Comparison of ENCODE assay signal across 19 cellular contexts in the genomic region with DNA sequence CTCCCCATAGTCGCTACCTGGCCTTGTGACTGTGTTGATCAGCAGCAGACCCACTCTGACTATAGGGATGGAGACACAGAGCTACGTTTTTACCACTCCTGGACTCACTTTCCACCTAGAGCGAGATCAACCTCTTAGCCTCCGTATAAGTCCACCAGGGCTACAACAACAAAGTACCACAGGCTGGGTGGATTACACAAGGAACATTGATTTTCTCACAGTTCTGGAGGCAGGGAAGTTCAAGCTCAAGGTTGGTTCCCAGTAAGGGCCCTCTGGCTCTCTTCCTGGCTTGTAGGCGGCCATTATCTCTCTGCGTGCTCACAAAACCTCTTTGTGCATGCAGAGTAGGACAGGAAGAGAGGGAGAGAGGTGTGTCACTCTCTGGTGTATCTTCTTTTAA.
A peak's percentile ranks its signal among the peaks of the same experiment; 100 is the strongest.
DNase-seq lines count a peak whose midpoint lies in the region; ATAC-seq and TF ChIP-seq lines count a peak whose summit lies in the region.
"Had no signal": no experiment of that assay in that cellular context is flagged by ENCODE, and none has a peak within 500 bp of the region (broad histone marks: within the 10 kb centered on the region; RNA-seq: fewer than 3 reads in every experiment).

No MANE protein-coding gene starts in this region.

- H3K27ac Mint-ChIP-seq in MCF 10A (ENCODE audit: low read depth, unreplicated experiment) = peak overlapping the region; percentile 55
- H3K27ac Mint-ChIP-seq: B cell; CD4-positive, CD25-positive, alpha-beta regulatory T cell; CD8-positive, alpha-beta T cell had no signal

- dilution Hi-C loops in mammary epithelial cell (cut with HindIII; ENCODE audit: low sequenced_read_pairs) = loop anchor here (5.0 kb wide), 1 partner anchor 33 kb away; no protein-coding TSS in a partner anchor

- no peaks in the 10 kb centered on the region for H3K79me2 ChIP-seq in mammary epithelial cell (ENCODE audit: insufficient read depth, low read length)

- intact Hi-C loops in MCF 10A (cut with micrococcal nuclease) (no loop called here), mammary epithelial cell (cut with micrococcal nuclease) (no loop called here), ascending aorta (cut with DNase I) (no loop called here), tibial artery (cut with DNase I; ENCODE audit: low total_unique reads) (no loop called here)

- no peak overlapping the region for H3K4me3 Mint-ChIP-seq in MCF 10A (ENCODE audit: unreplicated experiment)
- H3K4me3 Mint-ChIP-seq: B cell; CD4-positive, CD25-positive, alpha-beta regulatory T cell; CD8-positive, alpha-beta T cell had no signal

- H4K20me1 ChIP-seq in mammary epithelial cell (ENCODE audit: insufficient read depth, low read length) = no peaks in the 10 kb centered on the region
- H4K20me1 ChIP-seq: BLaER1 had no signal

- H3K36me3 ChIP-seq in mammary epithelial cell (ENCODE audit: insufficient read depth, low read length) (no peaks in the 10 kb centered on the region), ascending aorta (no peaks in the 10 kb centered on the region), tibial artery (no peaks in the 10 kb centered on the region)
- H3K36me3 ChIP-seq: BLaER1 had no signal

- H3K27ac ChIP-seq in mammary epithelial cell (ENCODE audit: insufficient read depth, low read depth, low read length) (no peak overlapping the region), ascending aorta (peak overlapping the region; percentile 13 to 54), coronary artery (peak overlapping the region; percentile 68 to 72), tibial artery (peak overlapping the region; percentile 66 to 77)
- H3K27ac ChIP-seq: 22Rv1, BLaER1, C4-2B had no signal

- 92% methylated on average over 6 of the region's 6 CpGs for WGBS in mammary epithelial cell (ENCODE audit: low coverage, missing lambda C conversion rate)

- H3K4me2 ChIP-seq in mammary epithelial cell (ENCODE audit: insufficient read depth, low read depth, low read length) = no peak overlapping the region
- H3K4me2 ChIP-seq: BLaER1 had no signal

- H2AFZ ChIP-seq in mammary epithelial cell (ENCODE audit: low read depth, low read length) = no peak overlapping the region

- no peak overlapping the region for H3K9ac ChIP-seq in mammary epithelial cell (ENCODE audit: insufficient read depth, low read length)
- H3K9ac ChIP-seq: BLaER1 had no signal

- CTCF ChIA-PET in MCF 10A (lab: Yijun Ruan, JAX) = interaction anchor here (0.6 to 0.7 kb wide), 4 partner anchors 14 to 551 kb away, joined by 3 to 5 read pairs (median 3); no protein-coding TSS in a partner anchor
- CTCF ChIA-PET in mammary epithelial cell (lab: Charles Lee; ENCODE audit: low non-redundant PET) = no interaction called here

- BruUV-seq in MCF 10A (replicated peaks; lab: Mats Ljungman, UMichigan) (no TSS peak), mammary epithelial cell (replicated peaks; lab: Mats Ljungman, UMichigan) (no TSS peak)

- H3K4me1 Mint-ChIP-seq in MCF 10A (ENCODE audit: insufficient read depth, unreplicated experiment) = peaks cover 20% of the 10 kb centered on the region
- H3K4me1 Mint-ChIP-seq: B cell; CD4-positive, CD25-positive, alpha-beta regulatory T cell had no signal

- H3K9me3 ChIP-seq in mammary epithelial cell (replicated peaks; ENCODE audit: insufficient read depth, low read length) (no peaks in the 10 kb centered on the region), ascending aorta (no peaks in the 10 kb centered on the region), tibial artery (no peaks in the 10 kb centered on the region)
- H3K9me3 ChIP-seq: BLaER1, Caco-2 had no signal

- no peak for ATAC-seq in HG03097 (IDR thresholded peaks at IDR 0.05; ENCODE audit: low FRiP score, unreplicated experiment)
- ATAC-seq: CD8-positive, alpha-beta T cell had no signal

- in situ Hi-C loops in mammary epithelial cell (cut with MboI; ENCODE audit: low sequenced_read_pairs in 2 of 2) = no loop called here

- no peaks in the 10 kb centered on the region for H3K36me3 Mint-ChIP-seq in MCF 10A (ENCODE audit: insufficient read depth, unreplicated experiment)
- H3K36me3 Mint-ChIP-seq: CD4-positive, CD25-positive, alpha-beta regulatory T cell; CD8-positive, alpha-beta T cell had no signal

- no peaks in the 10 kb centered on the region for H3K4me1 ChIP-seq in mammary epithelial cell (ENCODE audit: insufficient read depth, low read length)
- H3K4me1 ChIP-seq in ascending aorta = peaks cover 2 to 25% of the 10 kb centered on the region in 2 donors
- H3K4me1 ChIP-seq in tibial artery = peaks cover 0 to 62% (median 18%) of the 10 kb centered on the region in 4 donors
- H3K4me1 ChIP-seq: BLaER1, Caco-2 had no signal

- H3K27me3 ChIP-seq in mammary epithelial cell (ENCODE audit: insufficient read depth, low read length) = no peaks in the 10 kb centered on the region
- no peaks in the 10 kb centered on the region for H3K27me3 ChIP-seq in ascending aorta
- no peaks in the 10 kb centered on the region for H3K27me3 ChIP-seq in tibial artery
- H3K27me3 ChIP-seq: BLaER1 had no signal

- DNase-seq in MCF 10A (ENCODE audit: unreplicated experiment) (no peak), mammary epithelial cell (no peak), ascending aorta (ENCODE audit: low spot score in 2 of 2) (no peak), coronary artery (ENCODE audit: low spot score) (no peak), tibial artery (no peak), NCI-H526 (lab: John Stamatoyannopoulos, UW) (no peak)
- no peak for DNase-seq in activated naive CD4-positive, alpha-beta T cell treated with anti-CD3 and anti-CD28 coated beads, Interleukin-2, amount 50 U/mL, for 16 hours
- DNase-seq: Caco-2; CD4-positive, CD25-positive, alpha-beta regulatory T cell; CD8-positive, alpha-beta T cell; DMS153; DND-41; H7; HCEC 1CT had no signal

- no peak for TF ChIP-seq CTCF in MCF 10A (IDR thresholded peaks at IDR 0.05; ENCODE audit: unreplicated experiment)
- TF ChIP-seq CTCF in mammary epithelial cell (conservative IDR thresholded peaks at IDR 0.05 in 1 of 2, IDR thresholded peaks at IDR 0.05 in 1 of 2; ENCODE audit: extremely low read depth in 1 of 2, insufficient read depth in 1 of 2, low read depth in 1 of 2, low read length in 2 of 2) = no peak
- TF ChIP-seq CTCF in ascending aorta (IDR thresholded peaks at IDR 0.05) = no peak
- no peak for TF ChIP-seq CTCF in coronary artery (IDR thresholded peaks at IDR 0.05)
- no peak for TF ChIP-seq CTCF in tibial artery (IDR thresholded peaks at IDR 0.05)

- no peaks in the 10 kb centered on the region for H3K9me3 Mint-ChIP-seq in MCF 10A (ENCODE audit: unreplicated experiment)
- H3K9me3 Mint-ChIP-seq: CD4-positive, CD25-positive, alpha-beta regulatory T cell; CD8-positive, alpha-beta T cell had no signal

- H3K27me3 Mint-ChIP-seq in MCF 10A (ENCODE audit: insufficient read depth, unreplicated experiment) = no peaks in the 10 kb centered on the region

- POLR2A ChIA-PET in MCF 10A (lab: Yijun Ruan, JAX) = interaction anchor here (1.0 to 2.1 kb wide), 4 partner anchors 9 to 221 kb away, joined by 3 to 7 read pairs (median 4); no protein-coding TSS in a partner anchor

- H3K4me3 ChIP-seq in mammary epithelial cell (replicated peaks in 1 of 3; ENCODE audit: insufficient read depth in 1 of 3, low read depth in 2 of 3, low read length in 3 of 3) (no peak overlapping the region), ascending aorta (no peak overlapping the region), coronary artery (no peak overlapping the region), tibial artery (no peak overlapping the region)
- H3K4me3 ChIP-seq: BLaER1 had no signal
